25 cellular contexts compared by ENCODE assay signal in genomic region chr2:233476651-233477547, GRCh38.
DNase-seq lines count a peak whose midpoint lies in the region; TF ChIP-seq lines count a peak whose summit lies in the region.
"Had no signal": no experiment of that assay in that cellular context is flagged by ENCODE, and none has a peak within 500 bp of the region (broad histone marks: within the 10 kb centered on the region; RNA-seq: fewer than 3 reads in every experiment).

No MANE protein-coding gene starts in this region.

- CTCF ChIA-PET in activated CD4-positive, alpha-beta T cell treated with anti-CD3 and anti-CD28 coated beads, Interleukin-2, amount 10 ng/mL, durations not matched to agents 7 days and 5 days (lab: Charles Lee) = no interaction called here

- peaks cover 54% of the 10 kb centered on the region for H3K36me3 Mint-ChIP-seq in activated T-cell treated with anti-CD3 and anti-CD28 coated beads, Interleukin-2, amount 50 U/mL, for 24 hours (ENCODE audit: low read depth)
- peaks cover 17% of the 10 kb centered on the region for H3K36me3 Mint-ChIP-seq in osteocyte (ENCODE audit: unreplicated experiment)
- peaks cover 2% of the 10 kb centered on the region for H3K36me3 Mint-ChIP-seq in activated CD4-positive, alpha-beta T cell treated with anti-CD3 and anti-CD28 coated beads, Interleukin-2, amount 10 ng/mL, durations not matched to agents 7 days and 5 days (ENCODE audit: low read depth)

- H3K27me3 ChIP-seq in esophagus muscularis mucosa = no peaks in the 10 kb centered on the region
- H3K27me3 ChIP-seq in stomach = no peaks in the 10 kb centered on the region
- H3K27me3 ChIP-seq: brain microvascular endothelial cell, tibial nerve had no signal

- H3K36me3 ChIP-seq in esophagus muscularis mucosa (peaks cover 12 to 84% (median 69%) of the 10 kb centered on the region in 4 donors), stomach (peaks cover 21 to 77% (median 69%) of the 10 kb centered on the region in 4 donors)

- WGBS in esophagus muscularis mucosa = 94% methylated on average over 38 of the region's 45 CpGs
- 86 to 94% (median 88%) methylated on average over 39 to 45 of the region's 45 CpGs for WGBS in stomach, 5 donors

- no peak for DNase-seq in activated T-cell treated with anti-CD3 and anti-CD28 coated beads, Interleukin-2, amount 50 U/mL, for 24 hours
- DNase-seq in activated T-cell treated with anti-CD3 and anti-CD28 coated beads for 4 hours (no peak), D341Med (ENCODE audit: low spot score) (peak; percentile 17), esophagus muscularis mucosa (ENCODE audit: extremely low spot score) (peak; percentile 86), osteocyte (ENCODE audit: extremely low spot score, unreplicated experiment) (peak; percentile 83), HCEC 1CT (no peak), stomach (no peak)
- DNase-seq in activated CD4-positive, alpha-beta T cell treated with anti-CD3 and anti-CD28 coated beads, Interleukin-2, amount 10 ng/mL, durations not matched to agents 7 days and 5 days = no peak
- DNase-seq: activated CD4-positive, alpha-beta T cell treated with anti-CD3 and anti-CD28 coated beads, Interleukin-2, amount 50 U/mL, for 4 hours; activated gamma-delta T cell treated with Interleukin-2 at 50 U/mL for 16 hours; activated T-cell treated with anti-CD3 and anti-CD28 coated beads, Interleukin-2, amount 50 U/mL, for 1 hour; brain microvascular endothelial cell; DMS53; lower lobe of right lung; mucosa of descending colon; NCI-H1105; NCI-H187 treated with DMSO at 0.1 percent for 48 hours; NCI-H524 treated with DMSO at 0.1 percent for 48 hours; PC-3; SHP77 treated with DMSO at 0.1 percent for 48 hours; T-helper 9 cell had no signal

- peaks cover 0 to 22% (median 20%) of the 10 kb centered on the region in 4 donors for H3K4me1 ChIP-seq in esophagus muscularis mucosa
- H3K4me1 ChIP-seq in stomach = peaks cover 12 to 34% (median 28%) of the 10 kb centered on the region in 4 donors

- H3K27ac ChIP-seq in esophagus muscularis mucosa (replicated peaks in 1 of 4) = no peak overlapping the region
- peak overlapping the region in 1 of 5 donors; percentile 11 for H3K27ac ChIP-seq in stomach
- H3K27ac ChIP-seq: brain microvascular endothelial cell, lower lobe of right lung, tibial nerve had no signal

- POLR2A ChIA-PET in activated CD4-positive, alpha-beta T cell treated with anti-CD3 and anti-CD28 coated beads, Interleukin-2, amount 10 ng/mL, durations not matched to agents 7 days and 5 days (lab: Charles Lee) = no interaction called here

- H3K9me3 ChIP-seq in esophagus muscularis mucosa (no peaks in the 10 kb centered on the region), stomach (no peaks in the 10 kb centered on the region)
- H3K9me3 ChIP-seq: lower lobe of right lung, mucosa of descending colon, tibial nerve had no signal

- H3K9me3 Mint-ChIP-seq in activated T-cell treated with anti-CD3 and anti-CD28 coated beads, Interleukin-2, amount 50 U/mL, for 24 hours = no peaks in the 10 kb centered on the region
- no peaks in the 10 kb centered on the region for H3K9me3 Mint-ChIP-seq in osteocyte (ENCODE audit: unreplicated experiment)
- H3K9me3 Mint-ChIP-seq in activated CD4-positive, alpha-beta T cell treated with anti-CD3 and anti-CD28 coated beads, Interleukin-2, amount 10 ng/mL, durations not matched to agents 7 days and 5 days = no peaks in the 10 kb centered on the region
- H3K9me3 Mint-ChIP-seq: CD8-positive, alpha-beta T cell; neural crest cell had no signal

- intact Hi-C loops in esophagus muscularis mucosa (cut with DNase I) (no loop called here), stomach (cut with DNase I; ENCODE audit: low total_unique reads) (no loop called here)

- H3K27ac Mint-ChIP-seq in activated T-cell treated with anti-CD3 and anti-CD28 coated beads, Interleukin-2, amount 50 U/mL, for 24 hours = peak overlapping the region; percentile 72
- no peak overlapping the region for H3K27ac Mint-ChIP-seq in osteocyte (ENCODE audit: unreplicated experiment)
- H3K27ac Mint-ChIP-seq in activated CD4-positive, alpha-beta T cell treated with anti-CD3 and anti-CD28 coated beads, Interleukin-2, amount 10 ng/mL, durations not matched to agents 7 days and 5 days = no peak overlapping the region
- H3K27ac Mint-ChIP-seq: progenitor cell of endocrine pancreas had no signal

- TF ChIP-seq CTCF in esophagus muscularis mucosa (IDR thresholded peaks at IDR 0.05) (no peak), osteocyte (IDR thresholded peaks at IDR 0.05) (no peak), stomach (IDR thresholded peaks at IDR 0.05) (no peak)

- no peak overlapping the region for H3K4me3 ChIP-seq in esophagus muscularis mucosa
- no peak overlapping the region for H3K4me3 ChIP-seq in stomach
- H3K4me3 ChIP-seq: lower lobe of right lung, mucosa of descending colon, tibial nerve had no signal

- TF ChIP-seq POLR2A in esophagus muscularis mucosa (IDR thresholded peaks at IDR 0.05; ENCODE audit: low read depth) = no peak
- TF ChIP-seq POLR2A in stomach (IDR thresholded peaks at IDR 0.05) = no peak

- no peaks in the 10 kb centered on the region for H3K27me3 Mint-ChIP-seq in activated T-cell treated with anti-CD3 and anti-CD28 coated beads, Interleukin-2, amount 50 U/mL, for 24 hours
- no peaks in the 10 kb centered on the region for H3K27me3 Mint-ChIP-seq in osteocyte (ENCODE audit: unreplicated experiment)
- H3K27me3 Mint-ChIP-seq in activated CD4-positive, alpha-beta T cell treated with anti-CD3 and anti-CD28 coated beads, Interleukin-2, amount 10 ng/mL, durations not matched to agents 7 days and 5 days = no peaks in the 10 kb centered on the region
- H3K27me3 Mint-ChIP-seq: progenitor cell of endocrine pancreas had no signal

- H3K4me1 Mint-ChIP-seq in activated T-cell treated with anti-CD3 and anti-CD28 coated beads, Interleukin-2, amount 50 U/mL, for 24 hours (ENCODE audit: low read depth) = no peaks in the 10 kb centered on the region
- H3K4me1 Mint-ChIP-seq in osteocyte (ENCODE audit: unreplicated experiment) = peaks cover 32% of the 10 kb centered on the region
- H3K4me1 Mint-ChIP-seq in activated CD4-positive, alpha-beta T cell treated with anti-CD3 and anti-CD28 coated beads, Interleukin-2, amount 10 ng/mL, durations not matched to agents 7 days and 5 days = no peaks in the 10 kb centered on the region

- H3K4me3 Mint-ChIP-seq in activated T-cell treated with anti-CD3 and anti-CD28 coated beads, Interleukin-2, amount 50 U/mL, for 24 hours = no peak overlapping the region
- no peak overlapping the region for H3K4me3 Mint-ChIP-seq in osteocyte (ENCODE audit: unreplicated experiment)
- H3K4me3 Mint-ChIP-seq in activated CD4-positive, alpha-beta T cell treated with anti-CD3 and anti-CD28 coated beads, Interleukin-2, amount 10 ng/mL, durations not matched to agents 7 days and 5 days = no peak overlapping the region
- H3K4me3 Mint-ChIP-seq: CD8-positive, alpha-beta T cell; neural crest cell had no signal

- TF ChIP-seq EP300 in esophagus muscularis mucosa (IDR thresholded peaks at IDR 0.05) (no peak), stomach (IDR thresholded peaks at IDR 0.05) (no peak)

Comparison
In these comparisons a context has a peak if more than half of its experiments do, and no peak if none do; other contexts are left out.
1. DNase-seq: peak in D341Med (single experiment), esophagus muscularis mucosa (single experiment) and osteocyte (single experiment); none in activated T-cell treated with anti-CD3 and anti-CD28 coated beads, Interleukin-2, amount 50 U/mL, for 24 hours (single experiment), activated T-cell treated with anti-CD3 and anti-CD28 coated beads for 4 hours (single experiment), activated CD4-positive, alpha-beta T cell treated with anti-CD3 and anti-CD28 coated beads, Interleukin-2, amount 10 ng/mL, durations not matched to agents 7 days and 5 days (single experiment), HCEC 1CT (single experiment) and stomach (single experiment).